Comparison of ENCODE assay signal across 1 cellular context in genomic region chr19:15300533-15301194, GRCh38.
A peak's percentile ranks its signal among the peaks of the same experiment; 100 is the strongest.
TF ChIP-seq lines count a peak whose summit lies in the region.

No MANE protein-coding gene starts in this region.

TF ChIP-seq in IMR-90, 13 proteins besides CTCF, POLR2A, EP300 and RAD21:
- TF ChIP-seq NFE2L2 (IDR thresholded peaks at IDR 0.05; ENCODE audit: low read depth, low read length): no peak
- TF ChIP-seq CEBPB (IDR thresholded peaks at IDR 0.05; ENCODE audit: low read depth, low read length): peak; percentile 96
TF ChIP-seq in IMR-90: peak in this region for 1.
